Comparison of ENCODE assay signal across 19 cellular contexts in genomic region chr1:237340892-237341291, GRCh38.
DNase-seq lines count a peak whose midpoint lies in the region; ATAC-seq and TF ChIP-seq lines count a peak whose summit lies in the region.
"Had no signal": no experiment of that assay in that cellular context is flagged by ENCODE, and none has a peak within 500 bp of the region (broad histone marks: within the 10 kb centered on the region; RNA-seq: fewer than 3 reads in every experiment).

No MANE protein-coding gene starts in this region.

- no peaks in the 10 kb centered on the region for H3K4me1 Mint-ChIP-seq in osteocyte (ENCODE audit: unreplicated experiment)
- H3K4me1 Mint-ChIP-seq: CD14-positive monocyte had no signal

- H3K27me3 ChIP-seq in cardiac muscle cell: no peaks in the 10 kb centered on the region
- H3K27me3 ChIP-seq in right atrium auricular region: no peaks in the 10 kb centered on the region
- no peaks in the 10 kb centered on the region for H3K27me3 ChIP-seq in HUES64 (ENCODE audit: insufficient read depth, low read length)
- H3K27me3 ChIP-seq: BLaER1 had no signal

- H3K9ac ChIP-seq in HUES64 (ENCODE audit: low read depth, low read length): no peak overlapping the region
- H3K9ac ChIP-seq: BLaER1, KMS-11 had no signal

- no peak overlapping the region for H3K27ac Mint-ChIP-seq in osteocyte (ENCODE audit: unreplicated experiment)
- H3K27ac Mint-ChIP-seq: CD14-positive monocyte; CD8-positive, alpha-beta T cell; HFFc6 had no signal

- no peaks in the 10 kb centered on the region for H3K27me3 Mint-ChIP-seq in osteocyte (ENCODE audit: unreplicated experiment)

- no peaks in the 10 kb centered on the region for H3K9me3 ChIP-seq in cardiac muscle cell (ENCODE audit: low read depth)
- H3K9me3 ChIP-seq in right atrium auricular region: no peaks in the 10 kb centered on the region
- H3K9me3 ChIP-seq in HUES64 (ENCODE audit: insufficient read depth, low read depth, low read length): no peaks in the 10 kb centered on the region
- H3K9me3 ChIP-seq: A549, HAP-1 had no signal

- H3K4me1 ChIP-seq in cardiac muscle cell (ENCODE audit: low read depth): no peaks in the 10 kb centered on the region
- peaks cover 0 to 23% of the 10 kb centered on the region in 2 donors for H3K4me1 ChIP-seq in right atrium auricular region
- peaks cover 24% of the 10 kb centered on the region for H3K4me1 ChIP-seq in HUES64 (ENCODE audit: insufficient read depth, low read length)
- H3K4me1 ChIP-seq: A549, BLaER1, HAP-1 had no signal

- H3K4me3 Mint-ChIP-seq in osteocyte (ENCODE audit: unreplicated experiment): no peak overlapping the region
- H3K4me3 Mint-ChIP-seq: CD14-positive monocyte; CD8-positive, alpha-beta T cell; HFFc6 had no signal

- ATAC-seq in SK-N-SH treated with all-trans-retinoic acid at 6 μM for 48 hours (no peak), HG03097 (IDR thresholded peaks at IDR 0.05; ENCODE audit: low FRiP score, unreplicated experiment) (no peak)
- ATAC-seq: A549; CD8-positive, alpha-beta T cell; GM12878 had no signal

- H3K36me3 ChIP-seq in cardiac muscle cell (no peaks in the 10 kb centered on the region), right atrium auricular region (no peaks in the 10 kb centered on the region), HUES64 (ENCODE audit: insufficient read depth, low read length) (no peaks in the 10 kb centered on the region)
- H3K36me3 ChIP-seq: BLaER1, HAP-1 had no signal

- peak overlapping the region; percentile 52 for H3K27ac ChIP-seq in cardiac muscle cell
- H3K27ac ChIP-seq in right atrium auricular region: no peak overlapping the region
- peak overlapping the region; percentile 27; the same call in 1 of the 2 replicates for H3K27ac ChIP-seq in HUES64 (ENCODE audit: low read depth, low read length)
- H3K27ac ChIP-seq: 22Rv1, A549, BLaER1, KMS-11 had no signal

- H3K4me3 ChIP-seq in cardiac muscle cell (no peak overlapping the region), right atrium auricular region (no peak overlapping the region), HUES64 (ENCODE audit: low read length) (no peak overlapping the region)
- H3K4me3 ChIP-seq: A549, BLaER1, GM12878, HAP-1 had no signal

- no peak for TF ChIP-seq CTCF in cardiac muscle cell (IDR thresholded peaks at IDR 0.05; ENCODE audit: low read depth, low read length)
- no peak for TF ChIP-seq CTCF in right atrium auricular region (IDR thresholded peaks at IDR 0.05)
- no peak for TF ChIP-seq CTCF in osteocyte (IDR thresholded peaks at IDR 0.05)

- WGBS in HUES64: 94% methylated on average over 2 of the region's 3 CpGs

- DNase-seq in cardiac muscle cell (ENCODE audit: low read depth in 1 of 2, low spot score in 1 of 2) (no peak), right atrium auricular region (ENCODE audit: low spot score) (no peak), CD1c-positive myeloid dendritic cell (ENCODE audit: extremely low spot score) (no peak), osteocyte (ENCODE audit: extremely low spot score, unreplicated experiment) (no peak)
- DNase-seq: Calu3; CD8-positive, alpha-beta T cell; DND-41; EL; HFFc6 had no signal

- H3K36me3 Mint-ChIP-seq in osteocyte (ENCODE audit: unreplicated experiment): no peaks in the 10 kb centered on the region
- H3K36me3 Mint-ChIP-seq: CD14-positive monocyte; CD8-positive, alpha-beta T cell had no signal

- no peaks in the 10 kb centered on the region for H3K9me3 Mint-ChIP-seq in osteocyte (ENCODE audit: unreplicated experiment)
- H3K9me3 Mint-ChIP-seq: CD8-positive, alpha-beta T cell had no signal

TF ChIP-seq in SK-N-SH treated with all-trans-retinoic acid at 6 μM for 48 hours, 23 proteins besides CTCF, POLR2A, EP300 and RAD21 (continues in another document):
- TF ChIP-seq, protein P1, sequence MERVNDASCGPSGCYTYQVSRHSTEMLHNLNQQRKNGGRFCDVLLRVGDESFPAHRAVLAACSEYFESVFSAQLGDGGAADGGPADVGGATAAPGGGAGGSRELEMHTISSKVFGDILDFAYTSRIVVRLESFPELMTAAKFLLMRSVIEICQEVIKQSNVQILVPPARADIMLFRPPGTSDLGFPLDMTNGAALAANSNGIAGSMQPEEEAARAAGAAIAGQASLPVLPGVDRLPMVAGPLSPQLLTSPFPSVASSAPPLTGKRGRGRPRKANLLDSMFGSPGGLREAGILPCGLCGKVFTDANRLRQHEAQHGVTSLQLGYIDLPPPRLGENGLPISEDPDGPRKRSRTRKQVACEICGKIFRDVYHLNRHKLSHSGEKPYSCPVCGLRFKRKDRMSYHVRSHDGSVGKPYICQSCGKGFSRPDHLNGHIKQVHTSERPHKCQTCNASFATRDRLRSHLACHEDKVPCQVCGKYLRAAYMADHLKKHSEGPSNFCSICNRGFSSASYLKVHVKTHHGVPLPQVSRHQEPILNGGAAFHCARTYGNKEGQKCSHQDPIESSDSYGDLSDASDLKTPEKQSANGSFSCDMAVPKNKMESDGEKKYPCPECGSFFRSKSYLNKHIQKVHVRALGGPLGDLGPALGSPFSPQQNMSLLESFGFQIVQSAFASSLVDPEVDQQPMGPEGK (CRISPR knock-in tag; IDR thresholded peaks at IDR 0.05; ENCODE audit: borderline replicate concordance): no peak
- TF ChIP-seq TCF4 (CRISPR knock-in tag; IDR thresholded peaks at IDR 0.05; ENCODE audit: borderline replicate concordance) (peak; percentile 94), ARNTL (CRISPR knock-in tag; IDR thresholded peaks at IDR 0.05; ENCODE audit: borderline replicate concordance, low read depth) (no peak), ZNF565 (CRISPR knock-in tag; conservative IDR thresholded peaks at IDR 0.05; ENCODE audit: low read depth) (no peak), ISL1 (CRISPR knock-in tag; IDR thresholded peaks at IDR 0.05) (peak; percentile 67), ESRRG (CRISPR knock-in tag; IDR thresholded peaks at IDR 0.05) (no peak), TOX (CRISPR knock-in tag; IDR thresholded peaks at IDR 0.05; ENCODE audit: borderline replicate concordance) (no peak), GLIS3 (CRISPR knock-in tag; IDR thresholded peaks at IDR 0.05) (no peak), SNAI2 (CRISPR knock-in tag; IDR thresholded peaks at IDR 0.05) (no peak), ZNF8 (CRISPR knock-in tag; IDR thresholded peaks at IDR 0.05) (no peak), BACH2 (CRISPR knock-in tag; IDR thresholded peaks at IDR 0.05; ENCODE audit: borderline replicate concordance) (no peak), OSR1 (CRISPR knock-in tag; IDR thresholded peaks at IDR 0.05) (no peak), ZFP3 (CRISPR knock-in tag; IDR thresholded peaks at IDR 0.05) (0 out of 2 replicates have a peak, but pooled peaks have one; percentile 27), ZC3H10 (CRISPR knock-in tag; IDR thresholded peaks at IDR 0.05) (no peak), PPARA (CRISPR knock-in tag; IDR thresholded peaks at IDR 0.05; ENCODE audit: borderline replicate concordance) (no peak), ZFP30 (CRISPR knock-in tag; IDR thresholded peaks at IDR 0.05) (no peak), CSDC2 (CRISPR knock-in tag; IDR thresholded peaks at IDR 0.05) (no peak), RARB (CRISPR knock-in tag; IDR thresholded peaks at IDR 0.05) (no peak), ZNF70 (CRISPR knock-in tag; IDR thresholded peaks at IDR 0.05) (no peak)
- TF ChIP-seq, protein P2, sequence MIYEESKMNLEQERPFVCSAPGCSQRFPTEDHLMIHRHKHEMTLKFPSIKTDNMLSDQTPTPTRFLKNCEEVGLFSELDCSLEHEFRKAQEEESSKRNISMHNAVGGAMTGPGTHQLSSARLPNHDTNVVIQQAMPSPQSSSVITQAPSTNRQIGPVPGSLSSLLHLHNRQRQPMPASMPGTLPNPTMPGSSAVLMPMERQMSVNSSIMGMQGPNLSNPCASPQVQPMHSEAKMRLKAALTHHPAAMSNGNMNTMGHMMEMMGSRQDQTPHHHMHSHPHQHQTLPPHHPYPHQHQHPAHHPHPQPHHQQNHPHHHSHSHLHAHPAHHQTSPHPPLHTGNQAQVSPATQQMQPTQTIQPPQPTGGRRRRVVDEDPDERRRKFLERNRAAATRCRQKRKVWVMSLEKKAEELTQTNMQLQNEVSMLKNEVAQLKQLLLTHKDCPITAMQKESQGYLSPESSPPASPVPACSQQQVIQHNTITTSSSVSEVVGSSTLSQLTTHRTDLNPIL (CRISPR knock-in tag; IDR thresholded peaks at IDR 0.05; ENCODE audit: low read depth): peak; percentile 72; the same call in 1 of the 2 replicates
- TF ChIP-seq, protein P3, sequence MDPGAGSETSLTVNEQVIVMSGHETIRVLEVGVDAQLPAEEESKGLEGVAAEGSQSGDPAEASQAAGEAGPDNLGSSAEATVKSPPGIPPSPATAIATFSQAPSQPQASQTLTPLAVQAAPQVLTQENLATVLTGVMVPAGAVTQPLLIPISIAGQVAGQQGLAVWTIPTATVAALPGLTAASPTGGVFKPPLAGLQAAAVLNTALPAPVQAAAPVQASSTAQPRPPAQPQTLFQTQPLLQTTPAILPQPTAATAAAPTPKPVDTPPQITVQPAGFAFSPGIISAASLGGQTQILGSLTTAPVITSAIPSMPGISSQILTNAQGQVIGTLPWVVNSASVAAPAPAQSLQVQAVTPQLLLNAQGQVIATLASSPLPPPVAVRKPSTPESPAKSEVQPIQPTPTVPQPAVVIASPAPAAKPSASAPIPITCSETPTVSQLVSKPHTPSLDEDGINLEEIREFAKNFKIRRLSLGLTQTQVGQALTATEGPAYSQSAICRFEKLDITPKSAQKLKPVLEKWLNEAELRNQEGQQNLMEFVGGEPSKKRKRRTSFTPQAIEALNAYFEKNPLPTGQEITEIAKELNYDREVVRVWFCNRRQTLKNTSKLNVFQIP (CRISPR knock-in tag; IDR thresholded peaks at IDR 0.05; ENCODE audit: borderline replicate concordance, low read depth): no peak
- TF ChIP-seq, protein P4, sequence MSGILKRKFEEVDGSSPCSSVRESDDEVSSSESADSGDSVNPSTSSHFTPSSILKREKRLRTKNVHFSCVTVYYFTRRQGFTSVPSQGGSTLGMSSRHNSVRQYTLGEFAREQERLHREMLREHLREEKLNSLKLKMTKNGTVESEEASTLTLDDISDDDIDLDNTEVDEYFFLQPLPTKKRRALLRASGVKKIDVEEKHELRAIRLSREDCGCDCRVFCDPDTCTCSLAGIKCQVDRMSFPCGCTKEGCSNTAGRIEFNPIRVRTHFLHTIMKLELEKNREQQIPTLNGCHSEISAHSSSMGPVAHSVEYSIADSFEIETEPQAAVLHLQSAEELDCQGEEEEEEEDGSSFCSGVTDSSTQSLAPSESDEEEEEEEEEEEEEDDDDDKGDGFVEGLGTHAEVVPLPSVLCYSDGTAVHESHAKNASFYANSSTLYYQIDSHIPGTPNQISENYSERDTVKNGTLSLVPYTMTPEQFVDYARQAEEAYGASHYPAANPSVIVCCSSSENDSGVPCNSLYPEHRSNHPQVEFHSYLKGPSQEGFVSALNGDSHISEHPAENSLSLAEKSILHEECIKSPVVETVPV (CRISPR knock-in tag; IDR thresholded peaks at IDR 0.05): peak; percentile 61; the same call in 1 of the 2 replicates

Comparison
In these comparisons a context has a peak if more than half of its experiments do, and no peak if none do; other contexts are left out.
1. H3K27ac ChIP-seq: peak in cardiac muscle cell (single experiment) and HUES64 (single experiment); none in right atrium auricular region (0 of 2).